16 cellular contexts compared by ENCODE assay signal in the genomic region with DNA sequence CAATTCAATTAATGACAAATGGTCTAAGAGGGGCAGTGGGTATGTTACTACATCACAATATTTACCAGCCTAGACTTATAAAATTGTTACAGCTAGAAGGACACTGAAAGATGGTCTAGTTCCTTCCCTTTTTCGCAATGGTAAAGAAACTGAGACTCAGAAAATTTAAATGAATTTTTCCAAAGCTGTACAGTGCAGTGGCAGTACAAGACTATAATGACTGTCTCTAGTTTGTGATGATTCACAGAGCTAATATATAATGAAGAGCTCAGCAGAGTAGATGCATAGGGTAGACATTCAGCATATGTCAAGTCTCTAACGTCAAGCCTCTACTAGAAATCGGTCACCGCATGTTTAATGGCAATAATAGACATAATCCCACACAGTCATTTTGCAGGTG. TPM values are rescaled to one million over a fixed set of nuclear protein-coding genes. Genes with fewer than 3 reads are reported as not detected.
DNase-seq lines count a peak whose midpoint lies in the region; ATAC-seq, FAIRE-seq and TF ChIP-seq lines count a peak whose summit lies in the region.
"Had no signal": no experiment of that assay in that cellular context is flagged by ENCODE, and none has a peak within 500 bp of the region (broad histone marks: within the 10 kb centered on the region; RNA-seq: fewer than 3 reads in every experiment).

No MANE protein-coding gene starts in this region.

- H3K9me3 ChIP-seq in OCI-LY7 (ENCODE audit: low read length) = no peaks in the 10 kb centered on the region
- no peaks in the 10 kb centered on the region for H3K9me3 ChIP-seq in sigmoid colon

- H2AFZ ChIP-seq in ACC112 (ENCODE audit: low read length, unreplicated experiment) = no peak overlapping the region
- H2AFZ ChIP-seq in OCI-LY7 (ENCODE audit: low read length) = no peak overlapping the region

- intact Hi-C loops in OCI-LY7 (cut with micrococcal nuclease; ENCODE audit: unreplicated experiment) (no loop called here), sigmoid colon (cut with DNase I) (loop anchor here (10.0 kb wide), 3 partner anchors 390 to 760 kb away; no protein-coding TSS in a partner anchor)

- no peaks in the 10 kb centered on the region for H3K27me3 ChIP-seq in ACC112 (ENCODE audit: insufficient read depth, low read length)
- no peaks in the 10 kb centered on the region for H3K27me3 ChIP-seq in sigmoid colon

- POLR2A ChIA-PET in OCI-LY7 (lab: Charles Lee) = interaction anchor here (0.6 to 4.3 kb wide), 4 partner anchors 10 to 1215 kb away, joined by 3 to 30 read pairs (median 4); no protein-coding TSS in a partner anchor

- H3K9me3 Mint-ChIP-seq in mesothelial cell of epicardium = no peaks in the 10 kb centered on the region

- no peak overlapping the region for H3K27ac Mint-ChIP-seq in mesothelial cell of epicardium

- CTCF ChIA-PET in OCI-LY7 (lab: Charles Lee; ENCODE audit: unreplicated experiment) = no interaction called here

- no peaks in the 10 kb centered on the region for H3K36me3 Mint-ChIP-seq in mesothelial cell of epicardium

- H3K4me3 ChIP-seq in ACC112 (ENCODE audit: low read depth, low read length) = peak overlapping the region; percentile 96
- no peak overlapping the region for H3K4me3 ChIP-seq in OCI-LY7 (ENCODE audit: low read depth, low read length, poor library complexity, severe bottlenecking)
- peak overlapping the region; percentile 94 for H3K4me3 ChIP-seq in fibroblast of the aortic adventitia (ENCODE audit: low read depth, low read length)
- H3K4me3 ChIP-seq in sigmoid colon = peak overlapping the region in 3 of 4 donors; percentile 88 to 95 (median 93)

- no peak for TF ChIP-seq POLR2A in sigmoid colon (IDR thresholded peaks at IDR 0.05)

- no peak for TF ChIP-seq CTCF in OCI-LY7 (conservative IDR thresholded peaks at IDR 0.05; ENCODE audit: low read length)
- TF ChIP-seq CTCF in fibroblast of the aortic adventitia (IDR thresholded peaks at IDR 0.05; ENCODE audit: insufficient read depth, low read length) = no peak
- TF ChIP-seq CTCF in sigmoid colon (IDR thresholded peaks at IDR 0.05) = no peak
- no peak for TF ChIP-seq CTCF in mesothelial cell of epicardium (IDR thresholded peaks at IDR 0.05; ENCODE audit: unreplicated experiment)
- no peak for TF ChIP-seq CTCF in D721Med (IDR thresholded peaks at IDR 0.05; ENCODE audit: insufficient read depth, missing control alignments)

- TF ChIP-seq EP300 in sigmoid colon (IDR thresholded peaks at IDR 0.05) = no peak

- no peaks in the 10 kb centered on the region for H4K20me1 ChIP-seq in OCI-LY7 (ENCODE audit: insufficient read depth, low read length)

- no peaks in the 10 kb centered on the region for H3K27me3 Mint-ChIP-seq in mesothelial cell of epicardium (ENCODE audit: low read depth)

- 81 to 89% methylated on average over 4 of the region's 4 CpGs for WGBS in sigmoid colon, 2 donors

- no peak overlapping the region for H3K4me3 Mint-ChIP-seq in mesothelial cell of epicardium

- H3K9me2 ChIP-seq in OCI-LY7 (ENCODE audit: insufficient read depth, low read length) = no peaks in the 10 kb centered on the region

- peak overlapping the region; percentile 73 for H3K4me2 ChIP-seq in OCI-LY7 (ENCODE audit: low read length)

- ATAC-seq in HG03095 (IDR thresholded peaks at IDR 0.05; ENCODE audit: unreplicated experiment) = no peak

- H3K4me1 ChIP-seq in ACC112 (ENCODE audit: control insufficient read depth, insufficient read depth, low read length, unreplicated experiment) = peaks cover 25% of the 10 kb centered on the region
- H3K4me1 ChIP-seq in OCI-LY7 (ENCODE audit: insufficient read depth, low read length, poor library complexity, severe bottlenecking) = peaks cover 75% of the 10 kb centered on the region
- peaks cover 0 to 50% (median 33%) of the 10 kb centered on the region in 4 donors for H3K4me1 ChIP-seq in sigmoid colon

- BruUV-seq in OCI-LY7 (replicated peaks; lab: Mats Ljungman, UMichigan) = no TSS peak

- FAIRE-seq in D721Med (lab: Jason Lieb, UNC) = no peak
- FAIRE-seq: keratinocyte had no signal

- H3K27ac ChIP-seq in ACC112 (ENCODE audit: low read depth, low read length) (no peak overlapping the region), OCI-LY7 (ENCODE audit: low read depth, low read length, poor library complexity, severe bottlenecking) (peak overlapping the region; percentile 6), sigmoid colon (no peak overlapping the region)

- H3K4me1 Mint-ChIP-seq in mesothelial cell of epicardium = peaks cover 73% of the 10 kb centered on the region

- peaks cover 7% of the 10 kb centered on the region; the same call in 1 of the 2 replicates for H3K36me3 ChIP-seq in ACC112 (ENCODE audit: insufficient read depth, low read length)
- no peaks in the 10 kb centered on the region for H3K36me3 ChIP-seq in OCI-LY7 (ENCODE audit: insufficient read depth, low read length)
- H3K36me3 ChIP-seq in sigmoid colon = no peaks in the 10 kb centered on the region

- peaks cover 92% of the 10 kb centered on the region for H3K79me2 ChIP-seq in ACC112 (ENCODE audit: control insufficient read depth, insufficient read depth, low read length, unreplicated experiment)
- no peaks in the 10 kb centered on the region for H3K79me2 ChIP-seq in OCI-LY7 (ENCODE audit: insufficient read depth, low read depth, low read length)

- DNase-seq in OCI-LY7 (ENCODE audit: low spot score) (no peak), fibroblast of the aortic adventitia (ENCODE audit: low read depth) (no peak), sigmoid colon (no peak), mesothelial cell of epicardium (ENCODE audit: low spot score in 2 of 2, unreplicated experiment in 2 of 2) (no peak), D721Med (ENCODE audit: insufficient read length, low spot score) (no peak), kidney glomerular epithelial cell (lab: John Stamatoyannopoulos, UW) (no peak)
- DNase-seq: anterior cingulate cortex; foreskin melanocyte; NCI-H2081 treated with DMSO at 0.1 percent for 48 hours; NCI-H748 treated with DMSO at 0.1 percent for 48 hours; SHP77; stimulated activated naive CD4-positive, alpha-beta T cell treated with Interleukin-2 at 50 U/mL for 16 hours; T-helper 9 cell had no signal

RNA-seq across cellular contexts. Expression of a gene that starts 4.6 kb away (rescaled TPM):
- total RNA-seq in OCI-LY7 (2014; rRNA removed; shearing (Covaris generic)) = 0.92 and 1.4 TPM in 2 replicates
- 1.7 and 2.4 TPM in 2 replicates for total RNA-seq in OCI-LY7 (2022)
- total RNA-seq in fibroblast of the aortic adventitia (ENCODE audit: low replicate concordance) = 45.7 and 270 TPM in 2 replicates
- total RNA-seq in sigmoid colon = 100 to 1,000 TPM in 2 of 4 donors, 10 to 100 TPM in 2; 92.8 to 136 (median 109) TPM
- polyA plus RNA-seq in sigmoid colon = 10 to 100 TPM in 2 of 3 donors, 1 to 10 TPM in 1; 4.9 to 20.7 (median 16.8) TPM
- total RNA-seq in mesothelial cell of epicardium = 61.8 to 64.5 TPM (median 64.4 TPM) in 3 replicates

Comparison
In these comparisons a context has a peak if more than half of its experiments do, and no peak if none do; other contexts are left out.
1. RNA of a gene that starts 4.6 kb away (total RNA-seq): 45.7 to 270 TPM in fibroblast of the aortic adventitia, 92.8 to 136 TPM in sigmoid colon and 61.8 to 64.5 TPM in mesothelial cell of epicardium; 0.92 to 2.4 TPM in OCI-LY7; every median in the first group is over 10 times any median in the second.